1 cellular context compared by ENCODE assay signal in genomic region chr6:107539409-107539808, GRCh38.
TF ChIP-seq lines count a peak whose summit lies in the region.

No MANE protein-coding gene starts in this region.

TF ChIP-seq in liver, 16 proteins besides CTCF, POLR2A, EP300 and RAD21 (continued from another document):
- TF ChIP-seq GABPA (IDR thresholded peaks at IDR 0.05 in 1 of 2, conservative IDR thresholded peaks at IDR 0.05 in 1 of 2) (peak in 1 of 2 donors; percentile 46), ZBTB33 (IDR thresholded peaks at IDR 0.05) (peak; percentile 58)
